Comparison of ENCODE assay signal across 1 cellular context in genomic region chr1:241847796-241848668, GRCh38.
A peak's percentile ranks its signal among the peaks of the same experiment; 100 is the strongest.
TF ChIP-seq lines count a peak whose summit lies in the region.

TSS of gene EXO1 (plus strand) at chr1:241848204. CDS start at chr1:241850426, 2,222 bp downstream.

TF ChIP-seq in HepG2, 621 proteins besides CTCF, POLR2A, EP300 and RAD21 (continued from another document and continues in another):
- peak; percentile 49; the same call in 1 of the 2 replicates for TF ChIP-seq UBTF (CRISPR knock-in tag; IDR thresholded peaks at IDR 0.05)
- TF ChIP-seq TOPORS (CRISPR knock-in tag; IDR thresholded peaks at IDR 0.05): peak; percentile 90; the same call in 1 of the 2 replicates
- peak; percentile 74; the same call in 1 of the 2 replicates for TF ChIP-seq ZC3H13 (CRISPR knock-in tag; IDR thresholded peaks at IDR 0.05)
- TF ChIP-seq ZNF362 (CRISPR knock-in tag; IDR thresholded peaks at IDR 0.05; ENCODE audit: borderline replicate concordance): no peak; the same call in 1 of the 2 replicates
- 0 out of 2 replicates have a peak, but pooled peaks have one; percentile 46 for TF ChIP-seq ZNF292 (CRISPR knock-in tag; IDR thresholded peaks at IDR 0.05; ENCODE audit: borderline replicate concordance, low read depth)
- peak; percentile 44; the same call in 1 of the 2 replicates for TF ChIP-seq NR2F6 (IDR thresholded peaks at IDR 0.05)
- no peak for TF ChIP-seq NR2F6 (CRISPR knock-in tag; IDR thresholded peaks at IDR 0.05)
- no peak for TF ChIP-seq XBP1 (CRISPR knock-in tag; IDR thresholded peaks at IDR 0.05)
- peak; percentile 86 for TF ChIP-seq SALL1 (CRISPR knock-in tag; IDR thresholded peaks at IDR 0.05)
- peak; percentile 30; the same call in 1 of the 2 replicates for TF ChIP-seq DRAP1 (CRISPR knock-in tag; IDR thresholded peaks at IDR 0.05)
- TF ChIP-seq ARID5B (CRISPR knock-in tag; IDR thresholded peaks at IDR 0.05): peak; percentile 62; the same call in 1 of the 2 replicates
- TF ChIP-seq U2AF1 (optimal IDR thresholded peaks at IDR 0.05; ENCODE audit: low read depth, low read length): no peak
- 0 out of 2 replicates have a peak, but pooled peaks have one; percentile 34 for TF ChIP-seq ZNF142 (CRISPR knock-in tag; IDR thresholded peaks at IDR 0.05)
- no peak for TF ChIP-seq PBX2 (CRISPR knock-in tag; IDR thresholded peaks at IDR 0.05)
- peak; percentile 87; the same call in 1 of the 2 replicates for TF ChIP-seq ZNF253 (CRISPR knock-in tag; IDR thresholded peaks at IDR 0.05; ENCODE audit: borderline replicate concordance)
- no peak for TF ChIP-seq ARHGAP35 (CRISPR knock-in tag; IDR thresholded peaks at IDR 0.05; ENCODE audit: borderline replicate concordance)
- TF ChIP-seq ZNF563 (CRISPR knock-in tag; IDR thresholded peaks at IDR 0.05): peak; percentile 84
- TF ChIP-seq ZNF225 (CRISPR knock-in tag; IDR thresholded peaks at IDR 0.05): no peak; the same call in 1 of the 2 replicates
- TF ChIP-seq KLF9 (CRISPR knock-in tag; IDR thresholded peaks at IDR 0.05; ENCODE audit: low read depth): no peak
- peak; percentile 61; the same call in 1 of the 2 replicates for TF ChIP-seq ZBTB25 (CRISPR knock-in tag; IDR thresholded peaks at IDR 0.05)
- no peak for TF ChIP-seq ZNF549 (CRISPR knock-in tag; IDR thresholded peaks at IDR 0.05)
- peak; percentile 63 for TF ChIP-seq ZSCAN21 (CRISPR knock-in tag; IDR thresholded peaks at IDR 0.05; ENCODE audit: borderline replicate concordance)
- TF ChIP-seq ZZZ3 (CRISPR knock-in tag; IDR thresholded peaks at IDR 0.05; ENCODE audit: borderline replicate concordance): 0 out of 2 replicates have a peak, but pooled peaks have one; percentile 20
- no peak for TF ChIP-seq IRF1 (CRISPR knock-in tag; IDR thresholded peaks at IDR 0.05; ENCODE audit: low read depth)
- no peak for TF ChIP-seq TEAD2 (CRISPR knock-in tag; IDR thresholded peaks at IDR 0.05)
- TF ChIP-seq HNF4G (IDR thresholded peaks at IDR 0.05; ENCODE audit: borderline replicate concordance, low read depth, low read length): no peak
- TF ChIP-seq HNF4G (CRISPR knock-in tag; IDR thresholded peaks at IDR 0.05; ENCODE audit: borderline replicate concordance, low read depth): no peak
- TF ChIP-seq E2F1 (CRISPR knock-in tag; IDR thresholded peaks at IDR 0.05): peak; percentile 99
- TF ChIP-seq ZNF775 (CRISPR knock-in tag; IDR thresholded peaks at IDR 0.05; ENCODE audit: borderline replicate concordance): no peak
- TF ChIP-seq HNF1A (IDR thresholded peaks at IDR 0.05; ENCODE audit: low read depth): no peak
- TF ChIP-seq HNF1A (CRISPR knock-in tag; IDR thresholded peaks at IDR 0.05; ENCODE audit: borderline replicate concordance): peak; percentile 69; the same call in 1 of the 2 replicates
- no peak for TF ChIP-seq KLF11 (CRISPR knock-in tag; IDR thresholded peaks at IDR 0.05)
- TF ChIP-seq ZNF326 (CRISPR knock-in tag; IDR thresholded peaks at IDR 0.05; ENCODE audit: borderline replicate concordance): peak; percentile 65; the same call in 1 of the 2 replicates
